In the genomic region with DNA sequence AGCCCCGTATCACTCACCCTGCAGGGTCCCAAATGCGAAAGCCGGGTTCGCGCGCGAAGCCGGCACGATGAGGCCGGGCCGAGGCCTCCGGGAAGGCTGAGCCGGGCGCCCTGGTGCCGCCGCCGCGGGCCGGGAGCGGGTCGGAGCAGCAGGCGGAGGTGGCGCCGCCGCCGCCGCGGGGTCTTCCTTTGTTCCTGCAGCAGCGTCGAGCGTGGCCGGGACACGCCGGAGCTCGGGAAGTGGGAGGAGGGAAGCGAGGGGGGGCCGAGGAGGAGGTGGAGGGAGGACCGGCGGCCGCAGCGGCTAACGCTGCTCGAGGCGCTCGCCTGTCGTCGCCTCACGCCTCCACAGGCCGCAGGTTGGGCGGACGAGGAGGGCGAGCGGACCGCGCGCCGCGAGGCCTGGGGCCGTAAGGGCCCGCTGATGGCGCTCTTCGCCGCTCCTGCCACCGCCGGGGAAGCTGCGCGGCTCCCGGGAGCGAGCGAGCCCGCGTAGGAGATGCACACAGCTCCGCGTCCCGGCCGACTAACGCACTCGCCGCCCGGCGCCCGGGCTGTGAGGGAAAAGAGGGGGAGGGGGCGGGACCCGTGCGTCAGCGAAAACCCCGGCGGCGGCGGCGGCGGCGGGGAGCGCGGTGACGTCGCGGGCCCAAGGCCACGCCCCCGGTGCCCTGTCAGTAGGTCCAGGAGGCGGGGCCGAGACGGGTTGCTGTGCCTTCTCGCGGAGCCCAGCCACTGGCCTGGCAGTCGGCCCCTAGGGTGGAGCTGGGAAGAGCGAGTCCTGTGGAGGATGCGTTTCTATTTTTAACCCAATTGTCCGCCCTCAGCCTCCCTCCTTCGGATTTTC, we compare ENCODE assay signal across 1 cellular context.
TF ChIP-seq lines count a peak whose summit lies in the region.

A gene with protein sequence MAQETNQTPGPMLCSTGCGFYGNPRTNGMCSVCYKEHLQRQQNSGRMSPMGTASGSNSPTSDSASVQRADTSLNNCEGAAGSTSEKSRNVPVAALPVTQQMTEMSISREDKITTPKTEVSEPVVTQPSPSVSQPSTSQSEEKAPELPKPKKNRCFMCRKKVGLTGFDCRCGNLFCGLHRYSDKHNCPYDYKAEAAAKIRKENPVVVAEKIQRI (minus strand): TSS at position 530 of the 846 bp plus-strand sequence. CDS start 4,430 bp downstream, outside the sequence.

TF ChIP-seq in K562, 482 proteins besides CTCF, POLR2A, EP300 and RAD21 (continued from another document and continues in another):
- TF ChIP-seq ETV6 (IDR thresholded peaks at IDR 0.05; ENCODE audit: borderline replicate concordance in 1 of 2, low read depth in 2 of 2, low read length in 1 of 2) (no peak), ETV6 (CRISPR knock-in tag; IDR thresholded peaks at IDR 0.05; ENCODE audit: borderline replicate concordance) (no peak), ZNF668 (CRISPR knock-in tag; IDR thresholded peaks at IDR 0.05) (no peak), FOSL1 (tag; conservative IDR thresholded peaks at IDR 0.05) (peak; percentile 31), TAF9B (IDR thresholded peaks at IDR 0.05; ENCODE audit: partially characterized antibody) (peak; percentile 14), PHB2 (IDR thresholded peaks at IDR 0.05; ENCODE audit: low read depth) (no peak), JUNB (CRISPR knock-in tag; conservative IDR thresholded peaks at IDR 0.05) (0 out of 2 replicates have a peak, but pooled peaks have one; percentile 19), SUPT5H (IDR thresholded peaks at IDR 0.05) (peak; percentile 93), ATF1 (CRISPR knock-in tag; IDR thresholded peaks at IDR 0.05) (no peak), ATF1 (tag; IDR thresholded peaks at IDR 0.05) (peak; percentile 88), FOXP1 (CRISPR knock-in tag; IDR thresholded peaks at IDR 0.05) (no peak), BACH1 (tag; IDR thresholded peaks at IDR 0.05) (peak; percentile 32; the same call in 1 of the 2 replicates), ZNF76 (CRISPR knock-in tag; IDR thresholded peaks at IDR 0.05; ENCODE audit: borderline replicate concordance) (0 out of 2 replicates have a peak, but pooled peaks have one; percentile 21), ZNF699 (CRISPR knock-in tag; IDR thresholded peaks at IDR 0.05; ENCODE audit: insufficient replicate concordance) (no peak), ZNF444 (CRISPR knock-in tag; IDR thresholded peaks at IDR 0.05) (peak; percentile 66; the same call in 1 of the 2 replicates), CBX1 (IDR thresholded peaks at IDR 0.05; ENCODE audit: low read depth) (peak; percentile 71), HDAC1 (IDR thresholded peaks at IDR 0.05) (0 out of 4 replicates have a peak, but pooled peaks of 1 of the 2 experiments have one; percentile 13), CCAR2 (IDR thresholded peaks at IDR 0.05; ENCODE audit: low read depth, low read length) (no peak), ZNF263 (CRISPR knock-in tag; IDR thresholded peaks at IDR 0.05; ENCODE audit: borderline replicate concordance) (peak; percentile 98), MAZ (CRISPR knock-in tag; conservative IDR thresholded peaks at IDR 0.05 in 1 of 2, IDR thresholded peaks at IDR 0.05 in 1 of 2) (peak; percentile 31 to 90; a peak in 2 of 4 replicates), RBM25 (IDR thresholded peaks at IDR 0.05; ENCODE audit: low read depth, low read length, severe bottlenecking) (peak; percentile 14), TAF15 (IDR thresholded peaks at IDR 0.05; ENCODE audit: low read depth, low read length) (no peak), ZNF24 (IDR thresholded peaks at IDR 0.05) (0 out of 2 replicates have a peak, but pooled peaks have one; percentile 35), ZNF445 (CRISPR knock-in tag; IDR thresholded peaks at IDR 0.05; ENCODE audit: low read depth) (no peak), FUS (optimal IDR thresholded peaks at IDR 0.05; ENCODE audit: low read depth, low read length) (peak; percentile 67), SMAD4 (CRISPR knock-in tag; conservative IDR thresholded peaks at IDR 0.05) (peak; percentile 56; the same call in 1 of the 2 replicates), ZFX (CRISPR knock-in tag; IDR thresholded peaks at IDR 0.05) (peak; percentile 89), PHF20 (IDR thresholded peaks at IDR 0.05; ENCODE audit: partially characterized antibody) (no peak), BHLHE40 (IDR thresholded peaks at IDR 0.05; ENCODE audit: low read length) (0 out of 2 replicates have a peak, but pooled peaks have one; percentile 5), HDAC2 (IDR thresholded peaks at IDR 0.05) (no peak), TRIM28 (IDR thresholded peaks at IDR 0.05) (no peak), PHTF2 (CRISPR knock-in tag; IDR thresholded peaks at IDR 0.05) (no peak), CXXC5 (CRISPR knock-in tag; IDR thresholded peaks at IDR 0.05) (peak; percentile 91), HIVEP1 (CRISPR knock-in tag; IDR thresholded peaks at IDR 0.05) (0 out of 2 replicates have a peak, but pooled peaks have one; percentile 12), ARID2 (IDR thresholded peaks at IDR 0.05) (no peak), ZC3H8 (IDR thresholded peaks at IDR 0.05) (no peak)
- TF ChIP-seq, protein P1, sequence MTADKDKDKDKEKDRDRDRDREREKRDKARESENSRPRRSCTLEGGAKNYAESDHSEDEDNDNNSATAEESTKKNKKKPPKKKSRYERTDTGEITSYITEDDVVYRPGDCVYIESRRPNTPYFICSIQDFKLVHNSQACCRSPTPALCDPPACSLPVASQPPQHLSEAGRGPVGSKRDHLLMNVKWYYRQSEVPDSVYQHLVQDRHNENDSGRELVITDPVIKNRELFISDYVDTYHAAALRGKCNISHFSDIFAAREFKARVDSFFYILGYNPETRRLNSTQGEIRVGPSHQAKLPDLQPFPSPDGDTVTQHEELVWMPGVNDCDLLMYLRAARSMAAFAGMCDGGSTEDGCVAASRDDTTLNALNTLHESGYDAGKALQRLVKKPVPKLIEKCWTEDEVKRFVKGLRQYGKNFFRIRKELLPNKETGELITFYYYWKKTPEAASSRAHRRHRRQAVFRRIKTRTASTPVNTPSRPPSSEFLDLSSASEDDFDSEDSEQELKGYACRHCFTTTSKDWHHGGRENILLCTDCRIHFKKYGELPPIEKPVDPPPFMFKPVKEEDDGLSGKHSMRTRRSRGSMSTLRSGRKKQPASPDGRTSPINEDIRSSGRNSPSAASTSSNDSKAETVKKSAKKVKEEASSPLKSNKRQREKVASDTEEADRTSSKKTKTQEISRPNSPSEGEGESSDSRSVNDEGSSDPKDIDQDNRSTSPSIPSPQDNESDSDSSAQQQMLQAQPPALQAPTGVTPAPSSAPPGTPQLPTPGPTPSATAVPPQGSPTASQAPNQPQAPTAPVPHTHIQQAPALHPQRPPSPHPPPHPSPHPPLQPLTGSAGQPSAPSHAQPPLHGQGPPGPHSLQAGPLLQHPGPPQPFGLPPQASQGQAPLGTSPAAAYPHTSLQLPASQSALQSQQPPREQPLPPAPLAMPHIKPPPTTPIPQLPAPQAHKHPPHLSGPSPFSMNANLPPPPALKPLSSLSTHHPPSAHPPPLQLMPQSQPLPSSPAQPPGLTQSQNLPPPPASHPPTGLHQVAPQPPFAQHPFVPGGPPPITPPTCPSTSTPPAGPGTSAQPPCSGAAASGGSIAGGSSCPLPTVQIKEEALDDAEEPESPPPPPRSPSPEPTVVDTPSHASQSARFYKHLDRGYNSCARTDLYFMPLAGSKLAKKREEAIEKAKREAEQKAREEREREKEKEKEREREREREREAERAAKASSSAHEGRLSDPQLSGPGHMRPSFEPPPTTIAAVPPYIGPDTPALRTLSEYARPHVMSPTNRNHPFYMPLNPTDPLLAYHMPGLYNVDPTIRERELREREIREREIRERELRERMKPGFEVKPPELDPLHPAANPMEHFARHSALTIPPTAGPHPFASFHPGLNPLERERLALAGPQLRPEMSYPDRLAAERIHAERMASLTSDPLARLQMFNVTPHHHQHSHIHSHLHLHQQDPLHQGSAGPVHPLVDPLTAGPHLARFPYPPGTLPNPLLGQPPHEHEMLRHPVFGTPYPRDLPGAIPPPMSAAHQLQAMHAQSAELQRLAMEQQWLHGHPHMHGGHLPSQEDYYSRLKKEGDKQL (CRISPR knock-in tag; IDR thresholded peaks at IDR 0.05; ENCODE audit: borderline replicate concordance), result 0 out of 2 replicates have a peak, but pooled peaks have one; percentile 63
- TF ChIP-seq, protein P2, sequence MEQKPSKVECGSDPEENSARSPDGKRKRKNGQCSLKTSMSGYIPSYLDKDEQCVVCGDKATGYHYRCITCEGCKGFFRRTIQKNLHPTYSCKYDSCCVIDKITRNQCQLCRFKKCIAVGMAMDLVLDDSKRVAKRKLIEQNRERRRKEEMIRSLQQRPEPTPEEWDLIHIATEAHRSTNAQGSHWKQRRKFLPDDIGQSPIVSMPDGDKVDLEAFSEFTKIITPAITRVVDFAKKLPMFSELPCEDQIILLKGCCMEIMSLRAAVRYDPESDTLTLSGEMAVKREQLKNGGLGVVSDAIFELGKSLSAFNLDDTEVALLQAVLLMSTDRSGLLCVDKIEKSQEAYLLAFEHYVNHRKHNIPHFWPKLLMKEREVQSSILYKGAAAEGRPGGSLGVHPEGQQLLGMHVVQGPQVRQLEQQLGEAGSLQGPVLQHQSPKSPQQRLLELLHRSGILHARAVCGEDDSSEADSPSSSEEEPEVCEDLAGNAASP (IDR thresholded peaks at IDR 0.05), result no peak
- TF ChIP-seq, protein P3, sequence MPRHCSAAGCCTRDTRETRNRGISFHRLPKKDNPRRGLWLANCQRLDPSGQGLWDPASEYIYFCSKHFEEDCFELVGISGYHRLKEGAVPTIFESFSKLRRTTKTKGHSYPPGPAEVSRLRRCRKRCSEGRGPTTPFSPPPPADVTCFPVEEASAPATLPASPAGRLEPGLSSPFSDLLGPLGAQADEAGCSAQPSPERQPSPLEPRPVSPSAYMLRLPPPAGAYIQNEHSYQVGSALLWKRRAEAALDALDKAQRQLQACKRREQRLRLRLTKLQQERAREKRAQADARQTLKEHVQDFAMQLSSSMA (CRISPR knock-in tag; IDR thresholded peaks at IDR 0.05), result peak; percentile 54; the same call in 1 of the 2 replicates
- TF ChIP-seq, protein P4, sequence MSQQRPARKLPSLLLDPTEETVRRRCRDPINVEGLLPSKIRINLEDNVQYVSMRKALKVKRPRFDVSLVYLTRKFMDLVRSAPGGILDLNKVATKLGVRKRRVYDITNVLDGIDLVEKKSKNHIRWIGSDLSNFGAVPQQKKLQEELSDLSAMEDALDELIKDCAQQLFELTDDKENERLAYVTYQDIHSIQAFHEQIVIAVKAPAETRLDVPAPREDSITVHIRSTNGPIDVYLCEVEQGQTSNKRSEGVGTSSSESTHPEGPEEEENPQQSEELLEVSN (IDR thresholded peaks at IDR 0.05; ENCODE audit: borderline replicate concordance in 1 of 2, extremely low read depth in 1 of 2, insufficient read depth in 1 of 2, insufficient read length in 1 of 2, low read depth in 1 of 2, low read length in 1 of 2, poor library complexity in 1 of 2, severe bottlenecking in 1 of 2), result peak in 1 of 2 experiments; percentile 16
- TF ChIP-seq, protein P5, sequence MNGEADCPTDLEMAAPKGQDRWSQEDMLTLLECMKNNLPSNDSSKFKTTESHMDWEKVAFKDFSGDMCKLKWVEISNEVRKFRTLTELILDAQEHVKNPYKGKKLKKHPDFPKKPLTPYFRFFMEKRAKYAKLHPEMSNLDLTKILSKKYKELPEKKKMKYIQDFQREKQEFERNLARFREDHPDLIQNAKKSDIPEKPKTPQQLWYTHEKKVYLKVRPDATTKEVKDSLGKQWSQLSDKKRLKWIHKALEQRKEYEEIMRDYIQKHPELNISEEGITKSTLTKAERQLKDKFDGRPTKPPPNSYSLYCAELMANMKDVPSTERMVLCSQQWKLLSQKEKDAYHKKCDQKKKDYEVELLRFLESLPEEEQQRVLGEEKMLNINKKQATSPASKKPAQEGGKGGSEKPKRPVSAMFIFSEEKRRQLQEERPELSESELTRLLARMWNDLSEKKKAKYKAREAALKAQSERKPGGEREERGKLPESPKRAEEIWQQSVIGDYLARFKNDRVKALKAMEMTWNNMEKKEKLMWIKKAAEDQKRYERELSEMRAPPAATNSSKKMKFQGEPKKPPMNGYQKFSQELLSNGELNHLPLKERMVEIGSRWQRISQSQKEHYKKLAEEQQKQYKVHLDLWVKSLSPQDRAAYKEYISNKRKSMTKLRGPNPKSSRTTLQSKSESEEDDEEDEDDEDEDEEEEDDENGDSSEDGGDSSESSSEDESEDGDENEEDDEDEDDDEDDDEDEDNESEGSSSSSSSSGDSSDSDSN (IDR thresholded peaks at IDR 0.05; ENCODE audit: borderline replicate concordance in 1 of 2, low read depth in 2 of 2, low read length in 2 of 2), result peak; percentile 7 to 85; a peak in 2 of 4 replicates
- TF ChIP-seq, protein P6, sequence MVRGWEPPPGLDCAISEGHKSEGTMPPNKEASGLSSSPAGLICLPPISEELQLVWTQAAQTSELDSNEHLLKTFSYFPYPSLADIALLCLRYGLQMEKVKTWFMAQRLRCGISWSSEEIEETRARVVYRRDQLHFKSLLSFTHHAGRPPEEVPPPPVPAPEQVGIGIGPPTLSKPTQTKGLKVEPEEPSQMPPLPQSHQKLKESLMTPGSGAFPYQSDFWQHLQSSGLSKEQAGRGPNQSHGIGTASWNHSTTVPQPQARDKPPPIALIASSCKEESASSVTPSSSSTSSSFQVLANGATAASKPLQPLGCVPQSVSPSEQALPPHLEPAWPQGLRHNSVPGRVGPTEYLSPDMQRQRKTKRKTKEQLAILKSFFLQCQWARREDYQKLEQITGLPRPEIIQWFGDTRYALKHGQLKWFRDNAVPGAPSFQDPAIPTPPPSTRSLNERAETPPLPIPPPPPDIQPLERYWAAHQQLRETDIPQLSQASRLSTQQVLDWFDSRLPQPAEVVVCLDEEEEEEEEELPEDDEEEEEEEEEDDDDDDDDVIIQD (CRISPR knock-in tag; IDR thresholded peaks at IDR 0.05), result no peak
